ENCODE assay signal across 3 cellular contexts in the genomic region with DNA sequence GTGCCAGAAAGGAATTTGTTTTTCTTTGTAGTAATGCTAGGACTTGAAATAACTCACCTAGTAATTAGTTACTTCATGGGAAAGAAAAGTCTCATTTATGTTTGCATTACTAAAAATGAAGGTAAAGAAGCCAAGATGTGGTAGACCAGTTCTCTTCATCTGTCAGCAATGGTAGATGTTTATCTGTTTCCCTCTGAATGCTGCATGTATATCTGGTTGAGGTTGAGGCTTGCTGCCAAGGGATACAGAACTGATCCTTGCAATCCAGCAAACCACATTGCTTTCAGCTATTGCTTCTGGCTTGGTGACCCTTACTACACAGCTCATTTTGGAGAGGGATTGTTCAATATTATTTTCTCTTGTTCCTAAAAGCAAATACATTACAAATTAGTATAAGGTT.
TF ChIP-seq lines count a peak whose summit lies in the region.

No MANE protein-coding gene starts in this region.

TF ChIP-seq in SK-N-SH, 30 proteins besides CTCF, POLR2A, EP300 and RAD21 (continued from another document):
- TF ChIP-seq, protein P1, sequence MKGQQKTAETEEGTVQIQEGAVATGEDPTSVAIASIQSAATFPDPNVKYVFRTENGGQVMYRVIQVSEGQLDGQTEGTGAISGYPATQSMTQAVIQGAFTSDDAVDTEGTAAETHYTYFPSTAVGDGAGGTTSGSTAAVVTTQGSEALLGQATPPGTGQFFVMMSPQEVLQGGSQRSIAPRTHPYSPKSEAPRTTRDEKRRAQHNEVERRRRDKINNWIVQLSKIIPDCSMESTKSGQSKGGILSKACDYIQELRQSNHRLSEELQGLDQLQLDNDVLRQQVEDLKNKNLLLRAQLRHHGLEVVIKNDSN (IDR thresholded peaks at IDR 0.05; ENCODE audit: borderline replicate concordance, low read depth), result no peak
- TF ChIP-seq TAF1 (IDR thresholded peaks at IDR 0.05; ENCODE audit: borderline replicate concordance, low read depth, low read length) (no peak), GATA2 (CRISPR knock-in tag; IDR thresholded peaks at IDR 0.05) (peak; percentile 38; the same call in 1 of the 2 replicates)
- TF ChIP-seq, protein P2, sequence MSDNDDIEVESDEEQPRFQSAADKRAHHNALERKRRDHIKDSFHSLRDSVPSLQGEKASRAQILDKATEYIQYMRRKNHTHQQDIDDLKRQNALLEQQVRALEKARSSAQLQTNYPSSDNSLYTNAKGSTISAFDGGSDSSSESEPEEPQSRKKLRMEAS (IDR thresholded peaks at IDR 0.05; ENCODE audit: low read depth), result no peak

TF ChIP-seq in SK-N-SH treated with all-trans-retinoic acid at 6 μM for 48 hours, 23 proteins besides CTCF, POLR2A, EP300 and RAD21:
- TF ChIP-seq, protein P3, sequence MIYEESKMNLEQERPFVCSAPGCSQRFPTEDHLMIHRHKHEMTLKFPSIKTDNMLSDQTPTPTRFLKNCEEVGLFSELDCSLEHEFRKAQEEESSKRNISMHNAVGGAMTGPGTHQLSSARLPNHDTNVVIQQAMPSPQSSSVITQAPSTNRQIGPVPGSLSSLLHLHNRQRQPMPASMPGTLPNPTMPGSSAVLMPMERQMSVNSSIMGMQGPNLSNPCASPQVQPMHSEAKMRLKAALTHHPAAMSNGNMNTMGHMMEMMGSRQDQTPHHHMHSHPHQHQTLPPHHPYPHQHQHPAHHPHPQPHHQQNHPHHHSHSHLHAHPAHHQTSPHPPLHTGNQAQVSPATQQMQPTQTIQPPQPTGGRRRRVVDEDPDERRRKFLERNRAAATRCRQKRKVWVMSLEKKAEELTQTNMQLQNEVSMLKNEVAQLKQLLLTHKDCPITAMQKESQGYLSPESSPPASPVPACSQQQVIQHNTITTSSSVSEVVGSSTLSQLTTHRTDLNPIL (CRISPR knock-in tag; IDR thresholded peaks at IDR 0.05; ENCODE audit: low read depth), result no peak
- TF ChIP-seq SNAI2 (CRISPR knock-in tag; IDR thresholded peaks at IDR 0.05), result no peak
- TF ChIP-seq, protein P4, sequence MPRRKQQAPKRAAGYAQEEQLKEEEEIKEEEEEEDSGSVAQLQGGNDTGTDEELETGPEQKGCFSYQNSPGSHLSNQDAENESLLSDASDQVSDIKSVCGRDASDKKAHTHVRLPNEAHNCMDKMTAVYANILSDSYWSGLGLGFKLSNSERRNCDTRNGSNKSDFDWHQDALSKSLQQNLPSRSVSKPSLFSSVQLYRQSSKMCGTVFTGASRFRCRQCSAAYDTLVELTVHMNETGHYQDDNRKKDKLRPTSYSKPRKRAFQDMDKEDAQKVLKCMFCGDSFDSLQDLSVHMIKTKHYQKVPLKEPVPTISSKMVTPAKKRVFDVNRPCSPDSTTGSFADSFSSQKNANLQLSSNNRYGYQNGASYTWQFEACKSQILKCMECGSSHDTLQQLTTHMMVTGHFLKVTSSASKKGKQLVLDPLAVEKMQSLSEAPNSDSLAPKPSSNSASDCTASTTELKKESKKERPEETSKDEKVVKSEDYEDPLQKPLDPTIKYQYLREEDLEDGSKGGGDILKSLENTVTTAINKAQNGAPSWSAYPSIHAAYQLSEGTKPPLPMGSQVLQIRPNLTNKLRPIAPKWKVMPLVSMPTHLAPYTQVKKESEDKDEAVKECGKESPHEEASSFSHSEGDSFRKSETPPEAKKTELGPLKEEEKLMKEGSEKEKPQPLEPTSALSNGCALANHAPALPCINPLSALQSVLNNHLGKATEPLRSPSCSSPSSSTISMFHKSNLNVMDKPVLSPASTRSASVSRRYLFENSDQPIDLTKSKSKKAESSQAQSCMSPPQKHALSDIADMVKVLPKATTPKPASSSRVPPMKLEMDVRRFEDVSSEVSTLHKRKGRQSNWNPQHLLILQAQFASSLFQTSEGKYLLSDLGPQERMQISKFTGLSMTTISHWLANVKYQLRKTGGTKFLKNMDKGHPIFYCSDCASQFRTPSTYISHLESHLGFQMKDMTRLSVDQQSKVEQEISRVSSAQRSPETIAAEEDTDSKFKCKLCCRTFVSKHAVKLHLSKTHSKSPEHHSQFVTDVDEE (CRISPR knock-in tag; IDR thresholded peaks at IDR 0.05), result no peak

TF ChIP-seq in HEK293T, 16 proteins besides CTCF, POLR2A, EP300 and RAD21 (continued from another document):
- TF ChIP-seq HDGF (IDR thresholded peaks at IDR 0.05; ENCODE audit: borderline replicate concordance) (no peak), TARDBP (IDR thresholded peaks at IDR 0.05) (no peak), ARNT (IDR thresholded peaks at IDR 0.05) (no peak), BHLHE40 (IDR thresholded peaks at IDR 0.05; ENCODE audit: borderline replicate concordance) (no peak), L3MBTL2 (conservative IDR thresholded peaks at IDR 0.05) (no peak), LEF1 (IDR thresholded peaks at IDR 0.05; ENCODE audit: borderline replicate concordance) (no peak), ELF4 (IDR thresholded peaks at IDR 0.05) (no peak), SP1 (IDR thresholded peaks at IDR 0.05) (no peak)
- TF ChIP-seq, protein P5, sequence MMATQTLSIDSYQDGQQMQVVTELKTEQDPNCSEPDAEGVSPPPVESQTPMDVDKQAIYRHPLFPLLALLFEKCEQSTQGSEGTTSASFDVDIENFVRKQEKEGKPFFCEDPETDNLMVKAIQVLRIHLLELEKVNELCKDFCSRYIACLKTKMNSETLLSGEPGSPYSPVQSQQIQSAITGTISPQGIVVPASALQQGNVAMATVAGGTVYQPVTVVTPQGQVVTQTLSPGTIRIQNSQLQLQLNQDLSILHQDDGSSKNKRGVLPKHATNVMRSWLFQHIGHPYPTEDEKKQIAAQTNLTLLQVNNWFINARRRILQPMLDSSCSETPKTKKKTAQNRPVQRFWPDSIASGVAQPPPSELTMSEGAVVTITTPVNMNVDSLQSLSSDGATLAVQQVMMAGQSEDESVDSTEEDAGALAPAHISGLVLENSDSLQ (IDR thresholded peaks at IDR 0.05), result no peak
